ENCODE assay signal across 1 cellular context in the genomic region with DNA sequence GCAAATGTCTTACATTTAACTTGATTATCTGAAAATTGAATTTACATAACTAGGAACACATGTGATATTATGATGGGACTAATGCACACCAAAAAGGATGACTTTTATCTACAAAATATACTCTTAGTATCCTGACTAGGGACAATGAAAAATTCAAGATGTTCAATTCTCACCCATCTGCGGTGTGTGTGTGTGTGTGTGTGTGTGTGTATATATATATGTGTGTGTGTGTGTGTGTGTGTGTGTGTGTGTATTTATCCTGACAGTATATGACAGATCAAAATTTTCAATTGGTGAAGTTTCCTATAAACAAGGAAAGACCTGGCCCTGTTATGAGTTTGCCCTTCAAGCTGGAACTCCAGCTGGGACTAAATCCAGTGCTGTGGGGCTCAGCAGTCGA.
TF ChIP-seq lines count a peak whose summit lies in the region.

No MANE protein-coding gene starts in this region.

TF ChIP-seq in HCT116, 20 proteins besides CTCF, POLR2A, EP300 and RAD21 (continued from another document):
- TF ChIP-seq EZH2 (IDR thresholded peaks at IDR 0.05) (no peak), ZNF274 (IDR thresholded peaks at IDR 0.05; ENCODE audit: low read depth, low read length) (no peak), FOSL1 (IDR thresholded peaks at IDR 0.05; ENCODE audit: low read depth) (no peak), YY1 (IDR thresholded peaks at IDR 0.05; ENCODE audit: extremely low read depth, insufficient replicate concordance, low read depth, low read length) (no peak), SRF (IDR thresholded peaks at IDR 0.05; ENCODE audit: low read depth) (no peak), CBX3 (IDR thresholded peaks at IDR 0.05; ENCODE audit: low read depth) (no peak), JUND (IDR thresholded peaks at IDR 0.05) (no peak), SP1 (IDR thresholded peaks at IDR 0.05; ENCODE audit: low read depth) (no peak)
- TF ChIP-seq, protein P1, sequence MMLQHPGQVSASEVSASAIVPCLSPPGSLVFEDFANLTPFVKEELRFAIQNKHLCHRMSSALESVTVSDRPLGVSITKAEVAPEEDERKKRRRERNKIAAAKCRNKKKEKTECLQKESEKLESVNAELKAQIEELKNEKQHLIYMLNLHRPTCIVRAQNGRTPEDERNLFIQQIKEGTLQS (IDR thresholded peaks at IDR 0.05) = no peak
- TF ChIP-seq, protein P2, sequence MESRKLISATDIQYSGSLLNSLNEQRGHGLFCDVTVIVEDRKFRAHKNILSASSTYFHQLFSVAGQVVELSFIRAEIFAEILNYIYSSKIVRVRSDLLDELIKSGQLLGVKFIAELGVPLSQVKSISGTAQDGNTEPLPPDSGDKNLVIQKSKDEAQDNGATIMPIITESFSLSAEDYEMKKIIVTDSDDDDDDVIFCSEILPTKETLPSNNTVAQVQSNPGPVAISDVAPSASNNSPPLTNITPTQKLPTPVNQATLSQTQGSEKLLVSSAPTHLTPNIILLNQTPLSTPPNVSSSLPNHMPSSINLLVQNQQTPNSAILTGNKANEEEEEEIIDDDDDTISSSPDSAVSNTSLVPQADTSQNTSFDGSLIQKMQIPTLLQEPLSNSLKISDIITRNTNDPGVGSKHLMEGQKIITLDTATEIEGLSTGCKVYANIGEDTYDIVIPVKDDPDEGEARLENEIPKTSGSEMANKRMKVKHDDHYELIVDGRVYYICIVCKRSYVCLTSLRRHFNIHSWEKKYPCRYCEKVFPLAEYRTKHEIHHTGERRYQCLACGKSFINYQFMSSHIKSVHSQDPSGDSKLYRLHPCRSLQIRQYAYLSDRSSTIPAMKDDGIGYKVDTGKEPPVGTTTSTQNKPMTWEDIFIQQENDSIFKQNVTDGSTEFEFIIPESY (IDR thresholded peaks at IDR 0.05; ENCODE audit: extremely low read depth, insufficient replicate concordance, low read length) = no peak
